ENCODE assay signal across 18 cellular contexts in the genomic region with DNA sequence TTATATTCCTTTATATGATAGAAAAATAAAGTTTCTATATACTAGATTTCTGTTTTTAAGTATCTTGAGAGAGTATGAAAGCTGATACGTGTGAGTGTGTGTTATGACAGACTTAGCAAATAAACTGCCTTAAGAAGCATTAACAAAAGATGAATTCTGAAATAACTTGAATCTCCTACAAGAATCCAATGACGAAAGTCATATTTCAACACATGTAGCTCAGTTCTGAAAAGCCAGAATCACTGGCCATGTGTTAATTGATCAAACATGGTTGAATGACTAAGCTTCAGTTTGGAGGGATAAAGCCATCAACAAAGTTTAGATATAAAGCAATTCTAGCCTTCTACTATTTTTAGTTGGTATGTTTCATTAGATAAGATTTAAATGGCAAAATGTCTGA.
A peak's percentile ranks its signal among the peaks of the same experiment; 100 is the strongest.
DNase-seq lines count a peak whose midpoint lies in the region; ATAC-seq, FAIRE-seq and TF ChIP-seq lines count a peak whose summit lies in the region.
"Had no signal": no experiment of that assay in that cellular context is flagged by ENCODE, and none has a peak within 500 bp of the region (broad histone marks: within the 10 kb centered on the region; RNA-seq: fewer than 3 reads in every experiment).

No MANE protein-coding gene starts in this region.

- H3K79me2 ChIP-seq in K562 (ENCODE audit: control insufficient read depth, insufficient read depth, low read length) = no peaks in the 10 kb centered on the region

- peak; percentile 25 for DNase-seq in HCEC 1CT
- DNase-seq in K562 (ENCODE audit: extremely low read depth in 1 of 4, low spot score in 3 of 4) = no peak
- peak; percentile 48 for DNase-seq in fibroblast of the aortic adventitia (ENCODE audit: low read depth)
- DNase-seq in activated CD4-positive, alpha-beta memory T cell treated with anti-CD3 and anti-CD28 coated beads for 36 hours = no peak
- no peak for DNase-seq in HAP-1 (ENCODE audit: low spot score in 2 of 2)
- DNase-seq in NCI-H2107 treated with DMSO at 0.1 percent for 48 hours (lab: John Stamatoyannopoulos, UW; ENCODE audit: unreplicated experiment) = no peak
- DNase-seq: DND-41, GDM1, NCI-H1105 treated with DMSO at 0.1 percent for 48 hours, NCI-H1930, NCI-H2171 treated with DMSO at 0.1 percent for 48 hours, NCI-H446 treated with DMSO at 0.1 percent for 48 hours, NCI-H748 treated with DMSO at 0.1 percent for 48 hours, SJCRH30 had no signal

- no peaks in the 10 kb centered on the region for H3K36me3 Mint-ChIP-seq in activated CD4-positive, alpha-beta memory T cell treated with anti-CD3 and anti-CD28 coated beads for 36 hours

- in situ Hi-C loops in K562 (cut with MboI) (no loop called here), HAP-1 (cut with MboI; ENCODE audit: low sequenced_read_pairs) (no loop called here)

- H3K9me3 Mint-ChIP-seq in activated CD4-positive, alpha-beta memory T cell treated with anti-CD3 and anti-CD28 coated beads for 36 hours = no peaks in the 10 kb centered on the region

- no peak for TF ChIP-seq EP300 in K562 (IDR thresholded peaks at IDR 0.05; ENCODE audit: low read length)

- no peaks in the 10 kb centered on the region for H4K20me1 ChIP-seq in K562 (replicated peaks; ENCODE audit: control insufficient read depth, insufficient read depth, low read length)
- H4K20me1 ChIP-seq: BLaER1 treated with 17β-estradiol and CSF1 and Interleukin-3, amounts not matched to agents 10 nM and 100 nM had no signal

- no peak overlapping the region for H3K9ac ChIP-seq in K562 (ENCODE audit: insufficient read depth in 1 of 2, low read depth in 2 of 2, low read length in 2 of 2)
- H3K9ac ChIP-seq: BLaER1 treated with 17β-estradiol and CSF1 and Interleukin-3, amounts not matched to agents 10 nM and 100 nM had no signal

- H3K9me1 ChIP-seq in K562 (ENCODE audit: control insufficient read depth, insufficient read depth, low read length) = no peaks in the 10 kb centered on the region

- no peak overlapping the region for H2AFZ ChIP-seq in K562 (ENCODE audit: low read depth, low read length)

- peak; percentile 6 for FAIRE-seq in K562 (lab: Jason Lieb, UNC)
- FAIRE-seq: GM12892 had no signal

- H3K36me3 ChIP-seq in K562 (ENCODE audit: control insufficient read depth, insufficient read depth, low read length) (no peaks in the 10 kb centered on the region), HAP-1 (replicated peaks) (no peaks in the 10 kb centered on the region)
- H3K36me3 ChIP-seq: BLaER1 treated with 17β-estradiol and CSF1 and Interleukin-3, amounts not matched to agents 10 nM and 100 nM; SJCRH30 had no signal

- H3K27me3 Mint-ChIP-seq in activated CD4-positive, alpha-beta memory T cell treated with anti-CD3 and anti-CD28 coated beads for 36 hours = peaks cover 5% of the 10 kb centered on the region

- BruUV-seq in K562 (replicated peaks; lab: Mats Ljungman, UMichigan) = no TSS peak

- CTCF ChIA-PET in K562 (lab: Yijun Ruan, JAX; ENCODE audit: low intra/inter-chr PET ratio) = no interaction called here
- CTCF ChIA-PET in activated CD4-positive, alpha-beta memory T cell treated with anti-CD3 and anti-CD28 coated beads for 36 hours (lab: Charles Lee) = no interaction called here

- POLR2A ChIA-PET in K562 (lab: Yijun Ruan, JAX) = no interaction called here
- POLR2A ChIA-PET in activated CD4-positive, alpha-beta memory T cell treated with anti-CD3 and anti-CD28 coated beads for 36 hours (lab: Charles Lee) = no interaction called here

- intact Hi-C loops in K562 (cut with micrococcal nuclease) = no loop called here
- intact Hi-C loops in activated CD4-positive, alpha-beta memory T cell treated with anti-CD3 and anti-CD28 coated beads for 36 hours (cut with micrococcal nuclease) = no loop called here

- H3K4me1 Mint-ChIP-seq in activated CD4-positive, alpha-beta memory T cell treated with anti-CD3 and anti-CD28 coated beads for 36 hours (ENCODE audit: low read depth) = peaks cover 16% of the 10 kb centered on the region

- H3K4me1 ChIP-seq in K562 (replicated peaks in 1 of 2; ENCODE audit: control insufficient read depth in 2 of 2, insufficient read depth in 2 of 2, low read length in 2 of 2) = peaks cover 0 to 12% of the 10 kb centered on the region in 2 experiments; a peak in 3 of 5 replicates
- H3K4me1 ChIP-seq in HAP-1 = peaks cover 3% of the 10 kb centered on the region; the same call in 1 of the 2 replicates

- TF ChIP-seq POLR2A in K562 (conservative IDR thresholded peaks at IDR 0.05) = no peak

- TF ChIP-seq CTCF in K562 (IDR thresholded peaks at IDR 0.05 in 2 of 3, conservative IDR thresholded peaks at IDR 0.05 in 1 of 3; ENCODE audit: insufficient read depth in 2 of 3, low read depth in 1 of 3, low read length in 3 of 3) = no peak
- TF ChIP-seq CTCF in fibroblast of the aortic adventitia (IDR thresholded peaks at IDR 0.05; ENCODE audit: insufficient read depth, low read length) = no peak

- no peak overlapping the region for H3K4me3 ChIP-seq in K562
- H3K4me3 ChIP-seq in fibroblast of the aortic adventitia (ENCODE audit: low read depth, low read length) = no peak overlapping the region
- H3K4me3 ChIP-seq in HAP-1 = no peak overlapping the region
- H3K4me3 ChIP-seq: BLaER1 treated with 17β-estradiol and CSF1 and Interleukin-3, amounts not matched to agents 10 nM and 100 nM; SJCRH30 had no signal

- no peaks in the 10 kb centered on the region for H3K27me3 ChIP-seq in K562 (ENCODE audit: control insufficient read depth in 2 of 2, insufficient read depth in 2 of 2, low read length in 2 of 2)
- no peaks in the 10 kb centered on the region for H3K27me3 ChIP-seq in HAP-1 (ENCODE audit: low read depth)
- H3K27me3 ChIP-seq: BLaER1 treated with 17β-estradiol and CSF1 and Interleukin-3, amounts not matched to agents 10 nM and 100 nM; SJCRH30 had no signal

- no peak overlapping the region for H3K4me3 Mint-ChIP-seq in activated CD4-positive, alpha-beta memory T cell treated with anti-CD3 and anti-CD28 coated beads for 36 hours

- 41% methylated on average over 2 of the region's 2 CpGs for WGBS in K562 (ENCODE audit: insufficient coverage, low coverage, missing lambda C conversion rate)

- no peak for ATAC-seq in K562
- ATAC-seq in HG02870 (IDR thresholded peaks at IDR 0.05; ENCODE audit: unreplicated experiment) = no peak

- H3K9me3 ChIP-seq in K562 (replicated peaks; ENCODE audit: control insufficient read depth, insufficient read depth, low read depth, low read length) (no peaks in the 10 kb centered on the region), HAP-1 (no peaks in the 10 kb centered on the region)
- H3K9me3 ChIP-seq: BLaER1 treated with 17β-estradiol and CSF1 and Interleukin-3, amounts not matched to agents 10 nM and 100 nM; SJCRH30 had no signal

- no peak overlapping the region for H3K4me2 ChIP-seq in K562 (ENCODE audit: insufficient read depth, low read length)

- H3K27ac ChIP-seq in K562 (ENCODE audit: extremely low read depth, low read depth, low read length) = no peak overlapping the region
- H3K27ac ChIP-seq: RWPE1, SJCRH30 had no signal

- no peak overlapping the region for H3K27ac Mint-ChIP-seq in activated CD4-positive, alpha-beta memory T cell treated with anti-CD3 and anti-CD28 coated beads for 36 hours

- TF ChIP-seq RAD21 in K562 (CRISPR knock-in tag; conservative IDR thresholded peaks at IDR 0.05 in 1 of 2, IDR thresholded peaks at IDR 0.05 in 1 of 2) = no peak

TF ChIP-seq in K562, 482 proteins besides CTCF, POLR2A, EP300 and RAD21 (continues in another document):
- TF ChIP-seq SIN3A (IDR thresholded peaks at IDR 0.05; ENCODE audit: borderline replicate concordance in 2 of 2, control insufficient read depth in 1 of 2, low read depth in 2 of 2, low read length in 2 of 2) (no peak), MYBL2 (IDR thresholded peaks at IDR 0.05; ENCODE audit: low read depth) (no peak), MYBL2 (CRISPR knock-in tag; IDR thresholded peaks at IDR 0.05; ENCODE audit: borderline replicate concordance) (no peak), NFIX (CRISPR knock-in tag; IDR thresholded peaks at IDR 0.05; ENCODE audit: low read depth) (no peak), USF1 (CRISPR knock-in tag; IDR thresholded peaks at IDR 0.05) (no peak), RBM25 (IDR thresholded peaks at IDR 0.05; ENCODE audit: low read depth, low read length, severe bottlenecking) (no peak), ARHGAP35 (IDR thresholded peaks at IDR 0.05; ENCODE audit: partially characterized antibody) (no peak), ZNF217 (CRISPR knock-in tag; IDR thresholded peaks at IDR 0.05) (no peak), ZNF717 (CRISPR knock-in tag; IDR thresholded peaks at IDR 0.05) (no peak), KAT2B (IDR thresholded peaks at IDR 0.05; ENCODE audit: low read depth, low read length) (no peak)
- TF ChIP-seq, protein P1, sequence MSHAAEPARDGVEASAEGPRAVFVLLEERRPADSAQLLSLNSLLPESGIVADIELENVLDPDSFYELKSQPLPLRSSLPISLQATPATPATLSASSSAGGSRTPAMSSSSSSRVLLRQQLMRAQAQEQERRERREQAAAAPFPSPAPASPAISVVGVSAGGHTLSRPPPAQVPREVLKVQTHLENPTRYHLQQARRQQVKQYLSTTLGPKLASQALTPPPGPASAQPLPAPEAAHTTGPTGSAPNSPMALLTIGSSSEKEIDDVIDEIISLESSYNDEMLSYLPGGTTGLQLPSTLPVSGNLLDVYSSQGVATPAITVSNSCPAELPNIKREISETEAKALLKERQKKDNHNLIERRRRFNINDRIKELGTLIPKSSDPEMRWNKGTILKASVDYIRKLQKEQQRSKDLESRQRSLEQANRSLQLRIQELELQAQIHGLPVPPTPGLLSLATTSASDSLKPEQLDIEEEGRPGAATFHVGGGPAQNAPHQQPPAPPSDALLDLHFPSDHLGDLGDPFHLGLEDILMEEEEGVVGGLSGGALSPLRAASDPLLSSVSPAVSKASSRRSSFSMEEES (CRISPR knock-in tag; IDR thresholded peaks at IDR 0.05) = no peak

Comparison
In these comparisons a context has a peak if more than half of its experiments do, and no peak if none do; other contexts are left out.
1. DNase-seq: peak in HCEC 1CT (single experiment) and fibroblast of the aortic adventitia (single experiment); none in K562 (0 of 4), activated CD4-positive, alpha-beta memory T cell treated with anti-CD3 and anti-CD28 coated beads for 36 hours (single experiment), HAP-1 (0 of 2) and NCI-H2107 treated with DMSO at 0.1 percent for 48 hours (single experiment).